ENCODE assay signal across 8 cellular contexts in the genomic region with DNA sequence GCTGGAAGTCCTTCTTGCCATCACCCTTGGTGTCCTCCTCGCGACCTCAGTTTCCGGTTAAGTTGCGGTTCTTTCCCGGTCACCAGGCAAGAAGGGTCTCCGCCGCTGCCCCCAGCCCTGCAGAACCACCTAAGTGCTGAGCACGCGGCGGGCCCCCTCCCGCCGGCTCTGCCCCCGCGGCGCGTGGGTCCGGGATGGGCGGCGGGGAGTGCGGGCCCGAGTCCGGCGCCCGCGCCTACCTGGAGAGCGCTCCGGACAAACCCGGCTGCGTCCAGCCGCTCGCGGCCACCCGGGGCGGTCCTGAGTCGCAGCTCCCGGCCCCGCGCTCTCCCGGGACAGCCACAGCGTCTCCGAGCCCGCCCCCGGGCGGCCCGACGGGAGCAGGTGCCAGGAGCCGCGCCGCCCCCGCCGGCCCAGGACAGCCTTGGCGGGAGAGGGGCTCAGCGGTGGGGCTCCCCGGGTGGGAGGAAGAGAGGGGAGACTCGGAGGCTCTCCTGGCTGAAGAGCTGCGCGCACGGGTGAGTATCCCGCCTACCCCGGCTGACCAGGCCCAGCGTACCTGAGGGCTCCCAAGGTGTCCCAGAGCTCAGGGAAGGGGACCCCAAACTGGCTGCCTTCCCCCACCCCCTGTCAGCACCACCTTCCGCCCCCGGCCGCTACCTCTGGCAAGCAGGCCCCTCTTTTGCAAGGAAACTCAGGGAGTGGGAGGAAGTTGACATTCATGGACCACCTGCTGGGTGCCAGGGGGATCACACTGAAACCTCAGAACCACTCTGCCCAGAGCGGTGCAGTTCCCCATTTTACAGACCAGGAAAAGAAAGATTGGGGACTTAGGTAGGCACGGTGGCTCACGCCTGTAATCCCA. TPM values are rescaled to one million over a fixed set of nuclear protein-coding genes. Genes with fewer than 3 reads are reported as not detected.
DNase-seq lines count a peak whose midpoint lies in the region; ATAC-seq, FAIRE-seq and TF ChIP-seq lines count a peak whose summit lies in the region.

No MANE protein-coding gene starts in this region.

- ATAC-seq in left cardiac atrium = peak; percentile 49 to 66

- H3K9me3 ChIP-seq in SK-N-MC (ENCODE audit: low read depth, low read length) = no peaks in the 10 kb centered on the region

- H3K27me3 ChIP-seq in H7 (ENCODE audit: control insufficient read depth, insufficient read depth, low read length) = peaks cover 13% of the 10 kb centered on the region

- peak overlapping the region; percentile 37 for H3K9ac ChIP-seq in SK-N-MC (ENCODE audit: insufficient read length)

- H3K36me3 ChIP-seq in H7 (replicated peaks; ENCODE audit: control insufficient read depth, insufficient read depth, low read length) = no peaks in the 10 kb centered on the region
- H3K36me3 ChIP-seq in SK-N-MC (ENCODE audit: insufficient read depth, low read length) = no peaks in the 10 kb centered on the region

- intact Hi-C loops in left cardiac atrium (cut with DNase I) = no loop called here

- H3K4me3 ChIP-seq in H7 (ENCODE audit: insufficient read depth, low read depth, low read length) (peak overlapping the region; percentile 49), SK-N-MC (peak overlapping the region; percentile 73), skeletal muscle cell (ENCODE audit: low read depth, low read length) (peak overlapping the region; percentile 21)

- no peak for TF ChIP-seq CTCF in GM10266 (IDR thresholded peaks at IDR 0.05; ENCODE audit: control insufficient read depth, insufficient read depth, low read depth, missing control alignments)

- DNase-seq in H7 (peak; percentile 89), SK-N-MC (ENCODE audit: low read depth, low spot score) (no peak), left cardiac atrium (peak; percentile 26), skeletal muscle cell (ENCODE audit: low read depth) (no peak), T-helper 9 cell (no peak), GM10266 (ENCODE audit: extremely low spot score) (no peak), urothelium cell line (ENCODE audit: low spot score) (no peak), LoVo (ENCODE audit: low spot score) (no peak)

- FAIRE-seq in urothelium cell line (lab: Jason Lieb, UNC) = no peak

- no peak overlapping the region for H3K27ac ChIP-seq in SK-N-MC

RNA-seq across cellular contexts. Expression of a gene that starts 22.2 kb away (rescaled TPM):
- 1.0 and 1.1 TPM in 2 replicates for total RNA-seq in H7 (2014; rRNA removed; shearing (Covaris generic))
- total RNA-seq in left cardiac atrium = under 1 TPM; 0.68 to 0.94 TPM

RNA-seq across cellular contexts. Expression of a gene that starts 25.7 kb away (rescaled TPM):
- 2.7 and 3.8 TPM in 2 replicates for total RNA-seq in H7 (2014; rRNA removed; shearing (Covaris generic))
- total RNA-seq in left cardiac atrium = under 1 TPM; 0.13 to 0.27 TPM

RNA-seq across cellular contexts. Expression of a gene that starts 40.0 kb away (rescaled TPM):
- total RNA-seq in H7 (2014; rRNA removed; shearing (Covaris generic)) = 1.2 and 5.6 TPM in 2 replicates
- 1 to 10 TPM; 6.4 to 6.7 TPM for total RNA-seq in left cardiac atrium

RNA-seq across cellular contexts. Expression of a gene that starts 48.6 kb away (rescaled TPM):
- total RNA-seq in H7 (2014; rRNA removed; shearing (Covaris generic)) = 24.8 and 26.0 TPM in 2 replicates
- 10 to 100 TPM; 19.8 to 23.4 TPM for total RNA-seq in left cardiac atrium

RNA-seq across cellular contexts. Expression of a gene that starts 50.0 kb away (rescaled TPM):
- total RNA-seq in H7 (2014; rRNA removed; shearing (Covaris generic)) = 0.10 and 0.22 TPM in 2 replicates
- total RNA-seq in left cardiac atrium = under 1 TPM in 1 of 2 donors, not detected in 1; 0.24 TPM

Comparison
In these comparisons a context has a peak if more than half of its experiments do, and no peak if none do; other contexts are left out.
1. DNase-seq: peak in H7 (single experiment) and left cardiac atrium (single experiment); none in SK-N-MC (single experiment), skeletal muscle cell (single experiment), T-helper 9 cell (single experiment), GM10266 (single experiment), urothelium cell line (single experiment) and LoVo (single experiment).
2. H3K4me3 ChIP-seq: peak in every context shown above with its lines; median percentile 73 in SK-N-MC; 49 in H7; 21 in skeletal muscle cell.